Comparison of ENCODE assay signal across 8 cellular contexts in the genomic region with DNA sequence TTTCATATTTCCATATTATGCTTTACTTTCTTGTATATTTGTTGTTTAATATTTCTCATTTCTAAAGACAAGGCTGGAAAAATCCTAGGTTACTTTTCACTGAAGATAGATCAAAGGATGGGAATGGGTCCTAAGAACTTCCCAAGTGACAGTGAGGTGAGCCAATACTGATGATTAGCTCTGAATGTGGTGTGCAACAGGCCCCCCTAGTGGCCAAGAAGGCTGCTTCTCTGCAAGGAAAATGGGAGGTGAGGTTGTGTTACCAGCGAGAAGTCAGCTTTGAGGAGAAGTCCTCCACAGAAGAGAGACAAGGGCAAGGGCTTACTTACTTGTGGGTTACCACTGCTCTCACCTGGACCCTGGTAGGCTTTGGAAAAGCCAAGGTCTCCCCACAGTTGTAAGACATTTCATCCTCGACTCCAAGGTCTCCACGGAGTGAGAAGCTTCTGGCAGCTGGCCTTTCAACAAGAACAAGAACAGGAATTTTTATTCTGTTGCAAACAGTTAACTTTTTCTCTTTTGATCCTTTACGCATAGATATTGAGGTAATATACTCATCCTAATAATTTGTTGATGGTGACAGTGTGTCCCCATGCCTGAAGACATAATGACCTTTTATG.
DNase-seq lines count a peak whose midpoint lies in the region; ATAC-seq and TF ChIP-seq lines count a peak whose summit lies in the region.

No MANE protein-coding gene starts in this region.

- no peak overlapping the region for H2AFZ ChIP-seq in DND-41 (ENCODE audit: low read depth, low read length)

- H3K9ac ChIP-seq in DND-41 (ENCODE audit: low read depth, low read length) (no peak overlapping the region), muscle layer of colon (ENCODE audit: low read length) (no peak overlapping the region)

- H3K27ac Mint-ChIP-seq in effector memory CD8-positive, alpha-beta T cell = no peak overlapping the region

- H4K20me1 ChIP-seq in DND-41 (ENCODE audit: insufficient read depth, low read length) = no peaks in the 10 kb centered on the region

- ATAC-seq in DND-41 (ENCODE audit: insufficient read depth, low read depth) = peak; percentile 76
- peak; percentile 65 for ATAC-seq in GM19397 (IDR thresholded peaks at IDR 0.05; ENCODE audit: unreplicated experiment)
- no peak for ATAC-seq in effector memory CD8-positive, alpha-beta T cell (replicated peaks)

- DNase-seq in DND-41 (peak; percentile 30), SJSA1 (ENCODE audit: low read depth in 1 of 2, low spot score in 2 of 2) (peak; percentile 46 to 51), epithelial cell of proximal tubule (ENCODE audit: low read depth) (no peak), DMS79 (lab: John Stamatoyannopoulos, UW) (no peak)
- DNase-seq in Jurkat, Clone E6-1 (ENCODE audit: low read depth, low spot score) = peak; percentile 25
- DNase-seq in effector memory CD8-positive, alpha-beta T cell = no peak

- H3K9me3 Mint-ChIP-seq in effector memory CD8-positive, alpha-beta T cell = no peaks in the 10 kb centered on the region

- H3K4me1 ChIP-seq in DND-41 (ENCODE audit: insufficient read depth, low read length) (no peaks in the 10 kb centered on the region), SJSA1 (replicated peaks) (peaks cover 14% of the 10 kb centered on the region), muscle layer of colon (ENCODE audit: insufficient read depth, low read length) (peaks cover 39% of the 10 kb centered on the region)

- no peaks in the 10 kb centered on the region for H3K36me3 ChIP-seq in DND-41 (ENCODE audit: insufficient read depth, low read length)
- H3K36me3 ChIP-seq in SJSA1 = no peaks in the 10 kb centered on the region
- peaks cover 88% of the 10 kb centered on the region for H3K36me3 ChIP-seq in muscle layer of colon (ENCODE audit: insufficient read depth, low read length)

- peaks cover 41 to 42% of the 10 kb centered on the region in 2 donors for H3K27me3 Mint-ChIP-seq in effector memory CD8-positive, alpha-beta T cell

- no peak overlapping the region for H3K4me2 ChIP-seq in DND-41 (ENCODE audit: insufficient read depth, low read length)

- H3K4me3 Mint-ChIP-seq in effector memory CD8-positive, alpha-beta T cell = no peak overlapping the region

- H3K27ac ChIP-seq in DND-41 (ENCODE audit: low read length) = no peak overlapping the region
- H3K27ac ChIP-seq in SJSA1 = no peak overlapping the region
- H3K27ac ChIP-seq in muscle layer of colon (ENCODE audit: low read depth, low read length) = peak overlapping the region; percentile 27

- no peaks in the 10 kb centered on the region for H3K36me3 Mint-ChIP-seq in effector memory CD8-positive, alpha-beta T cell (ENCODE audit: insufficient read depth)

- H3K4me3 ChIP-seq in DND-41 (ENCODE audit: low read depth in 1 of 2, low read length in 2 of 2) = no peak overlapping the region
- H3K4me3 ChIP-seq in Jurkat, Clone E6-1 (ENCODE audit: low read length) = no peak overlapping the region
- no peak overlapping the region for H3K4me3 ChIP-seq in SJSA1
- no peak overlapping the region for H3K4me3 ChIP-seq in epithelial cell of proximal tubule (ENCODE audit: low read depth, low read length)
- H3K4me3 ChIP-seq in muscle layer of colon (ENCODE audit: low read depth in 1 of 2, low read length in 2 of 2) = no peak overlapping the region

- peak; percentile 73 for TF ChIP-seq CTCF in DND-41 (IDR thresholded peaks at IDR 0.05; ENCODE audit: borderline replicate concordance, extremely low read depth, low read length, poor library complexity, severe bottlenecking)
- peak; percentile 96 for TF ChIP-seq CTCF in epithelial cell of proximal tubule (conservative IDR thresholded peaks at IDR 0.05; ENCODE audit: low read depth, low read length)

- H3K9me3 ChIP-seq in DND-41 (ENCODE audit: insufficient read depth, low read length, severe bottlenecking) (no peaks in the 10 kb centered on the region), SJSA1 (replicated peaks) (no peaks in the 10 kb centered on the region), muscle layer of colon (ENCODE audit: low read length) (no peaks in the 10 kb centered on the region)

- H3K79me2 ChIP-seq in DND-41 (ENCODE audit: insufficient read depth, low read length) = no peaks in the 10 kb centered on the region

- H3K4me1 Mint-ChIP-seq in effector memory CD8-positive, alpha-beta T cell (ENCODE audit: low read depth in 2 of 2) = peaks cover 4 to 8% of the 10 kb centered on the region in 2 donors

- H3K27me3 ChIP-seq in DND-41 (ENCODE audit: insufficient read depth, low read length, poor library complexity) = no peaks in the 10 kb centered on the region
- H3K27me3 ChIP-seq in SJSA1 (replicated peaks) = no peaks in the 10 kb centered on the region
- no peaks in the 10 kb centered on the region for H3K27me3 ChIP-seq in muscle layer of colon (ENCODE audit: control insufficient read depth in 1 of 2, insufficient read depth in 2 of 2, low read length in 2 of 2)

Comparison
In these comparisons a context has a peak if more than half of its experiments do, and no peak if none do; other contexts are left out.
1. DNase-seq: peak in DND-41 (single experiment), Jurkat, Clone E6-1 (single experiment) and SJSA1 (2 of 2); none in epithelial cell of proximal tubule (single experiment), effector memory CD8-positive, alpha-beta T cell (0 of 3) and DMS79 (single experiment).